ENCODE assay signal across 15 cellular contexts in the genomic region with DNA sequence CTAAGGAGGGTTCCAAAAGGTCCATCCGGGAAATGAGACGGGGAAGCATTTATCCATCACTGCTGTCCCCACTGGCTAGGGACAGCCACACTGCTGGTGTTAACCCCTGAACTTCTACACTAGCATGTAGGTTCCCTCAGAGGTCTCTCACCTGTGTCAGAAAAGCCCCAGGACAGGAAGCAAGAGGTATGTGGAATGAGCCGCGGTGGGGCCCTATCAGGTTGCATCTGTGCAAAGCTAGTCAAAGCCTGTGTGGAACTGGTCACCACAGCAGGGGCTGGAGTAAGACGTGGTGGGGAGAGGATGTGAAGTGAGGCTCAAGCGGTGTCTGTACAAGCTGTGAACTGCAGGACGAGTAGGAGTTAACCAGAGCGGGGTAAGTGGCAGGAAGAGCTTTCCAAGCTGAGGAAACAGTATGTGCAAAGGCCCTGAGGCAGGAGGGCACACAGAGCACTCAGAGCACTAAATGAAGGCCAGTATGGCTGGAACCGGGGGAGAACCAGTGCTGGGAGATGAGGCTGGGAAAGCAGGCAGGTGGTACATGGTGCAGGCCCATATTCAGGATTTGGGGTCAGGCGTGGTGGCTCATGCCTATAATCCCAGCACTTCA. TPM values are rescaled to one million over a fixed set of nuclear protein-coding genes. Genes with fewer than 3 reads are reported as not detected.
A peak's percentile ranks its signal among the peaks of the same experiment; 100 is the strongest.
DNase-seq lines count a peak whose midpoint lies in the region; ATAC-seq, FAIRE-seq and TF ChIP-seq lines count a peak whose summit lies in the region.
"Had no signal": no experiment of that assay in that cellular context is flagged by ENCODE, and none has a peak within 500 bp of the region (broad histone marks: within the 10 kb centered on the region; RNA-seq: fewer than 3 reads in every experiment).

No MANE protein-coding gene starts in this region.

- H3K27me3 ChIP-seq in K562 (ENCODE audit: control insufficient read depth in 2 of 2, insufficient read depth in 2 of 2, low read length in 2 of 2) (peaks cover 13 to 40% of the 10 kb centered on the region in 2 experiments; a peak in 4 of 5 replicates), neuronal stem cell (ENCODE audit: control insufficient read depth in 3 of 3, insufficient read depth in 3 of 3, low read depth in 1 of 3, low read length in 3 of 3) (no peaks in the 10 kb centered on the region)
- H3K27me3 ChIP-seq: BLaER1 had no signal

- no peaks in the 10 kb centered on the region for H3K36me3 Mint-ChIP-seq in type B pancreatic cell
- H3K36me3 Mint-ChIP-seq: CD8-positive, alpha-beta memory T cell had no signal

- H3K9me3 Mint-ChIP-seq in type B pancreatic cell: no peaks in the 10 kb centered on the region
- H3K9me3 Mint-ChIP-seq: CD8-positive, alpha-beta memory T cell had no signal

- no peak overlapping the region for H2AK5ac ChIP-seq in neuronal stem cell (ENCODE audit: low read depth, low read length)

- FAIRE-seq in K562 (lab: Jason Lieb, UNC) (no peak), D721Med (lab: Jason Lieb, UNC) (no peak)

- H2AFZ ChIP-seq in K562 (ENCODE audit: low read depth, low read length) (no peak overlapping the region), neuronal stem cell (ENCODE audit: low read length) (no peak overlapping the region)

- no peaks in the 10 kb centered on the region for H3K36me3 ChIP-seq in K562 (ENCODE audit: control insufficient read depth, insufficient read depth, low read length)
- no peaks in the 10 kb centered on the region for H3K36me3 ChIP-seq in neuronal stem cell (replicated peaks in 1 of 2; ENCODE audit: control insufficient read depth in 2 of 2, insufficient read depth in 2 of 2, low read length in 2 of 2)
- H3K36me3 ChIP-seq: BLaER1 had no signal

- H3K4me1 ChIP-seq in K562 (replicated peaks in 1 of 2; ENCODE audit: control insufficient read depth in 2 of 2, insufficient read depth in 2 of 2, low read length in 2 of 2): no peaks in the 10 kb centered on the region; a peak in 1 of 5 replicates
- peaks cover 0 to 2% of the 10 kb centered on the region in 2 donors for H3K4me1 ChIP-seq in neuronal stem cell (ENCODE audit: control insufficient read depth in 2 of 2, insufficient read depth in 1 of 2, low read depth in 1 of 2, low read length in 2 of 2)

- CTCF ChIA-PET in K562 (lab: Yijun Ruan, JAX; ENCODE audit: low intra/inter-chr PET ratio): no interaction called here

- H3K4me1 Mint-ChIP-seq in type B pancreatic cell (ENCODE audit: unreplicated experiment): no peaks in the 10 kb centered on the region
- H3K4me1 Mint-ChIP-seq: CD8-positive, alpha-beta memory T cell had no signal

- H3K4me2 ChIP-seq in K562 (ENCODE audit: insufficient read depth, low read length) (no peak overlapping the region), neuronal stem cell (ENCODE audit: insufficient read depth, low read length, poor library complexity, severe bottlenecking) (no peak overlapping the region)
- H3K4me2 ChIP-seq: BLaER1 had no signal

- H2BK5ac ChIP-seq in neuronal stem cell (ENCODE audit: low read length): no peak overlapping the region

- no peak overlapping the region for H3K4ac ChIP-seq in neuronal stem cell (ENCODE audit: low read length)

- no peak overlapping the region for H3K27ac ChIP-seq in K562 (ENCODE audit: extremely low read depth, low read depth, low read length)
- H3K27ac ChIP-seq in neuronal stem cell (replicated peaks; ENCODE audit: low read length): no peak overlapping the region
- H3K27ac ChIP-seq: BLaER1 had no signal

- peaks cover 12% of the 10 kb centered on the region for H3K27me3 Mint-ChIP-seq in type B pancreatic cell

- in situ Hi-C loops in K562 (cut with MboI): no loop called here

- H2BK120ac ChIP-seq in neuronal stem cell (ENCODE audit: low read depth, low read length): no peak overlapping the region

- WGBS in K562 (ENCODE audit: insufficient coverage, low coverage, missing lambda C conversion rate): 1% methylated on average over 10 of the region's 10 CpGs
- no CpG with 5 or more reads among the region's 10 CpGs for WGBS in neuronal stem cell (ENCODE audit: extremely low coverage in 2 of 2, insufficient read length in 2 of 2, insufficient replicate concordance in 1 of 2), 2 donors

- DNase-seq in cardiac septum (ENCODE audit: low spot score) (peak; percentile 57), left cardiac atrium (no peak), K562 (ENCODE audit: extremely low read depth in 1 of 4, low spot score in 3 of 4) (no peak), neuronal stem cell (ENCODE audit: low spot score) (no peak), D721Med (ENCODE audit: insufficient read length, low spot score) (no peak), type B pancreatic cell (ENCODE audit: extremely low spot score, unreplicated experiment) (no peak)
- no peak for DNase-seq in activated naive CD4-positive, alpha-beta T cell (lab: John Stamatoyannopoulos, UW)
- DNase-seq: 8988T; AML-193; Caco-2; CD8-positive, alpha-beta memory T cell; DMS53; GF-D8; IMR-90 had no signal

- H4K91ac ChIP-seq in neuronal stem cell (ENCODE audit: low read depth, low read length, poor library complexity): no peak overlapping the region

- H3K27ac Mint-ChIP-seq in type B pancreatic cell: no peak overlapping the region

- TF ChIP-seq EP300 in K562 (IDR thresholded peaks at IDR 0.05; ENCODE audit: low read length): no peak

- H3K9ac ChIP-seq in K562 (ENCODE audit: insufficient read depth in 1 of 2, low read depth in 2 of 2, low read length in 2 of 2) (0 out of 4 replicates have a peak overlapping the region, but pooled peaks of 1 of the 2 experiments have one; percentile 26), neuronal stem cell (ENCODE audit: low read depth, low read length, poor library complexity) (no peak overlapping the region)
- H3K9ac ChIP-seq: BLaER1 had no signal

- peak overlapping the region; percentile 8 for H3K23ac ChIP-seq in neuronal stem cell (ENCODE audit: low read depth, low read length, poor library complexity)

- no peak overlapping the region for H2BK15ac ChIP-seq in neuronal stem cell (ENCODE audit: low read length)

- H3K4me3 Mint-ChIP-seq in type B pancreatic cell: no peak overlapping the region

- H3K4me3 ChIP-seq in K562 (no peak overlapping the region), neuronal stem cell (ENCODE audit: low read length in 2 of 2) (peak overlapping the region in 1 of 2 donors; percentile 25)
- H3K4me3 ChIP-seq: BLaER1 had no signal

- no peaks in the 10 kb centered on the region for H3K9me1 ChIP-seq in K562 (ENCODE audit: control insufficient read depth, insufficient read depth, low read length)

- no TSS peak for BruUV-seq in K562 (replicated peaks; lab: Mats Ljungman, UMichigan)

- TF ChIP-seq POLR2A in K562 (conservative IDR thresholded peaks at IDR 0.05): no peak

- no peaks in the 10 kb centered on the region for H3K9me3 ChIP-seq in K562 (replicated peaks; ENCODE audit: control insufficient read depth, insufficient read depth, low read depth, low read length)
- H3K9me3 ChIP-seq in neuronal stem cell (replicated peaks in 1 of 2; ENCODE audit: control insufficient read depth in 2 of 2, insufficient read depth in 1 of 2, low read depth in 1 of 2, low read length in 2 of 2): peaks cover 0 to 3% of the 10 kb centered on the region in 2 donors
- H3K9me3 ChIP-seq: BLaER1, Caco-2 had no signal

- POLR2A ChIA-PET in K562 (lab: Yijun Ruan, JAX): interaction anchor here (0.5 kb wide), 1 partner anchor 98 kb away, joined by 3 read pairs; the partner anchor contains the start of gene DIS3L

- no peaks in the 10 kb centered on the region for H3K79me2 ChIP-seq in K562 (ENCODE audit: control insufficient read depth, insufficient read depth, low read length)

- no peaks in the 10 kb centered on the region for H3K79me1 ChIP-seq in neuronal stem cell (ENCODE audit: low read depth, low read length)

- 0 out of 2 replicates have a peak, but pooled peaks cover 3% of the 10 kb centered on the region for H4K20me1 ChIP-seq in K562 (replicated peaks; ENCODE audit: control insufficient read depth, insufficient read depth, low read length)
- H4K20me1 ChIP-seq: BLaER1 had no signal

- intact Hi-C loops in cardiac septum (cut with DNase I) (no loop called here), left cardiac atrium (cut with DNase I) (no loop called here), K562 (cut with micrococcal nuclease) (loop anchor here (10.0 kb wide), 1 partner anchor 211 kb away; no protein-coding TSS in a partner anchor)

- no peak overlapping the region for H2BK12ac ChIP-seq in neuronal stem cell (ENCODE audit: low read length)

- H4K8ac ChIP-seq in neuronal stem cell (ENCODE audit: low read depth, low read length): no peak overlapping the region

- no peak overlapping the region for H3K14ac ChIP-seq in neuronal stem cell (ENCODE audit: low read length)

- TF ChIP-seq CTCF in K562 (IDR thresholded peaks at IDR 0.05 in 2 of 3, conservative IDR thresholded peaks at IDR 0.05 in 1 of 3; ENCODE audit: insufficient read depth in 2 of 3, low read depth in 1 of 3, low read length in 3 of 3): no peak
- no peak for TF ChIP-seq CTCF in D721Med (IDR thresholded peaks at IDR 0.05; ENCODE audit: insufficient read depth, missing control alignments)
- no peak for TF ChIP-seq CTCF in type B pancreatic cell (conservative IDR thresholded peaks at IDR 0.05)

- no peak for ATAC-seq in left cardiac atrium
- ATAC-seq in K562: no peak

- no peak overlapping the region for H3K18ac ChIP-seq in neuronal stem cell (ENCODE audit: low read length)

- TF ChIP-seq RAD21 in K562 (CRISPR knock-in tag; conservative IDR thresholded peaks at IDR 0.05 in 1 of 2, IDR thresholded peaks at IDR 0.05 in 1 of 2): no peak

RNA-seq across cellular contexts. Expression of gene MEGF11, which starts 57.8 kb away (rescaled TPM):
- total RNA-seq in cardiac septum (not detected), left cardiac atrium (not detected), K562 (2014; rRNA removed) (not detected in 2 replicates), K562 (2014; rRNA removed; fragmentation: Illumina TruSeq; extraction: Trizol) (not detected in 2 replicates), K562 (2015; rRNA removed; fragmentation: Illumina TruSeq; extraction: Trizol) (not detected in 2 replicates), K562 (2021) (not detected in 2 replicates), type B pancreatic cell (ENCODE audit: low replicate concordance) (2.6 and 3.3 TPM in 2 replicates)
- total RNA-seq in K562 (2011; cell fraction: chromatin; rRNA removed; ENCODE audit: low replicate concordance): 0.26 TPM in 1 of 2 replicates, not detected in the other
- total RNA-seq in K562 (2011; cell fraction: nucleolus; rRNA removed): 0.66 TPM in 1 of 2 replicates, not detected in the other
- total RNA-seq in K562 (2011; cell fraction: nucleoplasm; rRNA removed): 0.46 TPM in 1 of 2 replicates, not detected in the other
- polyA plus RNA-seq in K562 (2011; rRNA removed) (not detected in 2 replicates), K562 (2014; fragmentation: Illumina TruSeq; extraction: Trizol) (not detected in 2 replicates), K562 (2014; fragmentation: Nextera tagmentation; extraction: Ambion mirVana) (under 1 TPM; 0.06 to 0.20 TPM), K562 (2014; rRNA removed) (0.23 TPM in 1 of 2 replicates, not detected in the other)
- polyA plus RNA-seq in K562 (2011; cell fraction: cytosol; rRNA removed): 0.18 TPM in 1 of 2 replicates, not detected in the other
- polyA plus RNA-seq in K562 (2011; cell fraction: nucleus; rRNA removed): not detected in 2 replicates
- 0.44 and 1.9 TPM in 2 replicates for polyA plus RNA-seq in K562 (2012)
- polyA minus RNA-seq in K562 (2011; rRNA and poly(A)+ RNA removed): not detected in 2 replicates
- not detected in 2 replicates for polyA minus RNA-seq in K562 (2011; cell fraction: cytosol; rRNA and poly(A)+ RNA removed)
- 0.44 TPM in 1 of 2 replicates, not detected in the other for polyA minus RNA-seq in K562 (2011; cell fraction: nucleus; rRNA and poly(A)+ RNA removed)
- polyA plus RNA-seq in neuronal stem cell (2013, experiment 1 of 2): 0.32 TPM
- polyA plus RNA-seq in neuronal stem cell (2013, experiment 2 of 2): 0.51 TPM
- total RNA-seq: CD8-positive, alpha-beta memory T cell; IMR-90 had no signal
- polyA plus RNA-seq: CD8-positive, alpha-beta memory T cell; IMR-90 had no signal
